Comparison of ENCODE assay signal across 8 cellular contexts in the genomic region with DNA sequence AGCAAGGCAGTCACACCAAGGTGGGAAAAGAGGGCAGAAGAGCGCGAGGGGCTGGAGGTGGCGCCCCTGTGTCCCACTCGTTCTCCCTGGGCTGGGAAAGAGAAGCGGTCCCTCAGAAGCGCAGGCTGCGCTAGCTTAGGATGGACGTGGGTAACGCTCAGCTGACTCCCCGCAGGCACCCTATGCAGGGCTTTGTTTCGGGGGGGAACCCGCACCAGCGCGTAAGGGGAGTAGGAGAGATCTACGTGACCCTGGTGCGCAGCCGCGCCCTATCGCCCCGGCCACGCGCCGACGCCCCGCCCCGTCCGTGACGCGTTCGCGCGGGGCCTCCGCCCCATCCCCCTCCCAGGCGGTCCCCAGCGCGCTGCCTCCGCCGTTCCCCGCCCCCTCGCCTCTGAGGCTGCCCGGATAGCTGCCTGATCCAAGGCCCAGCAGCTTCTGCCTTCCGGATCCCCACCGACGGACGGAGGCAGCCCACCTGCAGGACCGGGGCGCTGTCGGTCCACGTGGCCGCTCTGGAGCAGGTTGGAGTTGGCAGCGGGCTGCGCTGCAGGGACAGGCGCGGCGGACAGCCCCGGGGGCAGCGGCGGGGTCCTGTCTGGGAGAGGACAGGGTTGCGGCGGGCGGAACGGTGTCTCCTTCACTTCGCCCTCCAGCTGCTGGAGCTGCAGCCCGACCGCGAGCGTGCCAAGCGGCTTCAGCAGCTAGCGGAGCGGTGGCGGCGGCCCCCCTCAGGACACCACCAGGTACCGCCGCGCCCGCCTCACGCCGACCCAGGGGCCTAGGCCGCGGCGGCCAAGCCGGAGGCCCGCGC. TPM values are rescaled to one million over a fixed set of nuclear protein-coding genes. Genes with fewer than 3 reads are reported as not detected.
A peak's percentile ranks its signal among the peaks of the same experiment; 100 is the strongest.
DNase-seq lines count a peak whose midpoint lies in the region; ATAC-seq lines count a peak whose summit lies in the region.

TSS of gene VDAC2 (plus strand) at position 604 of the 814 bp plus-strand sequence. CDS start 363 bp downstream, outside the sequence.

- H3K4me2 ChIP-seq in mesendoderm (ENCODE audit: low read length) = peak within 1 kb of the TSS; percentile 97

- POLR2A ChIA-PET in CD4-positive, alpha-beta memory T cell (lab: Charles Lee; ENCODE audit: partially characterized antibody) = interaction anchor here (0.6 to 14.2 kb wide), 21 partner anchors 9 to 1467 kb away, joined by 3 to 284 read pairs (median 4); partner anchors contain the start of genes ADK, AP3M1, COMTD1 and KAT6B
- POLR2A ChIA-PET in activated CD8-positive, alpha-beta memory T cell treated with anti-CD3 and anti-CD28 coated beads for 36 hours (lab: Charles Lee) = interaction anchor here (0.5 to 3.8 kb wide), 10 partner anchors 12 to 860 kb away, joined by 3 to 39 read pairs (median 9); partner anchors contain the start of genes COMTD1 and SAMD8

- peaks cover 15 to 29% of the 10 kb centered on the region in 2 donors for H3K36me3 Mint-ChIP-seq in CD4-positive, alpha-beta memory T cell
- H3K36me3 Mint-ChIP-seq in effector memory CD8-positive, alpha-beta T cell (ENCODE audit: insufficient read depth) = peaks cover 45% of the 10 kb centered on the region

- no peaks in the 10 kb centered on the region for H3K27me3 Mint-ChIP-seq in CD4-positive, alpha-beta memory T cell
- H3K27me3 Mint-ChIP-seq in effector memory CD8-positive, alpha-beta T cell = no peaks in the 10 kb centered on the region

- H3K79me1 ChIP-seq in mesendoderm (ENCODE audit: low read length) = no peaks in the 10 kb centered on the region

- H3K79me2 ChIP-seq in mesendoderm (ENCODE audit: control insufficient read depth, insufficient read depth, low read length) = peaks cover 35% of the 10 kb centered on the region

- H4K8ac ChIP-seq in mesendoderm (ENCODE audit: low read depth, low read length) = peak within 1 kb of the TSS; percentile 7

- H2AK5ac ChIP-seq in mesendoderm (ENCODE audit: low read length) = peak within 1 kb of the TSS; percentile 83

- H3K4me1 ChIP-seq in CD4-positive, alpha-beta memory T cell (ENCODE audit: insufficient read depth, low read length) = peaks cover 31% of the 10 kb centered on the region
- H3K4me1 ChIP-seq in mesendoderm (ENCODE audit: control insufficient read depth, low read depth, low read length) = peaks cover 18% of the 10 kb centered on the region

- peak; percentile 94 to 100 (median 98) for DNase-seq in CD4-positive, alpha-beta memory T cell
- DNase-seq in NK-92 (lab: John Stamatoyannopoulos, UW; ENCODE audit: unreplicated experiment) (peak; percentile 77), mesendoderm (peak; percentile 94)
- peak; percentile 96 to 99 (median 98) for DNase-seq in effector memory CD8-positive, alpha-beta T cell
- DNase-seq in stimulated activated CD8-positive, alpha-beta memory T cell treated with anti-CD3 and anti-CD28 coated beads, Interleukin-15, amount 100 ng/mL, for 1 hour (ENCODE audit: low read depth) = peak; percentile 88

- peaks cover 17% of the 10 kb centered on the region for H3K36me3 ChIP-seq in CD4-positive, alpha-beta memory T cell (ENCODE audit: insufficient read depth, low read length)
- H3K36me3 ChIP-seq in mesendoderm (ENCODE audit: control insufficient read depth, insufficient read depth, low read length) = peaks cover 4% of the 10 kb centered on the region

- H3K4ac ChIP-seq in mesendoderm (ENCODE audit: low read depth, low read length) = peak within 1 kb of the TSS; percentile 92

- ATAC-seq in GM19438 (IDR thresholded peaks at IDR 0.05; ENCODE audit: low read depth, unreplicated experiment) (peak; percentile 82), HG03571 (IDR thresholded peaks at IDR 0.05; ENCODE audit: unreplicated experiment) (peak; percentile 80)
- peak; percentile 79 for ATAC-seq in effector memory CD8-positive, alpha-beta T cell (replicated peaks)

- peaks cover 18 to 35% (median 26%) of the 10 kb centered on the region in 4 donors for H3K4me1 Mint-ChIP-seq in CD4-positive, alpha-beta memory T cell
- peaks cover 10 to 26% of the 10 kb centered on the region in 2 donors for H3K4me1 Mint-ChIP-seq in effector memory CD8-positive, alpha-beta T cell (ENCODE audit: low read depth in 2 of 2)

- H3K27ac Mint-ChIP-seq in CD4-positive, alpha-beta memory T cell = peak within 1 kb of the TSS; percentile 96 to 100 (median 100)
- H3K27ac Mint-ChIP-seq in effector memory CD8-positive, alpha-beta T cell = peak within 1 kb of the TSS; percentile 97 to 99

- WGBS in mesendoderm (ENCODE audit: extremely low coverage, insufficient coverage, low lambda C conversion rate) = no CpG with 5 or more reads among the region's 84 CpGs

- no peak within 1 kb of the TSS for H2BK15ac ChIP-seq in mesendoderm (replicated peaks; ENCODE audit: low read depth)

- H3K27me3 ChIP-seq in CD4-positive, alpha-beta memory T cell (ENCODE audit: insufficient read depth, low read length) = no peaks in the 10 kb centered on the region
- H3K27me3 ChIP-seq in mesendoderm (ENCODE audit: insufficient read depth, low read length, poor library complexity) = no peaks in the 10 kb centered on the region

- H3K9me3 ChIP-seq in CD4-positive, alpha-beta memory T cell (ENCODE audit: control insufficient read depth in 1 of 2, low read length in 2 of 2) = no peaks in the 10 kb centered on the region

- CTCF ChIA-PET in CD4-positive, alpha-beta memory T cell (lab: Charles Lee; ENCODE audit: partially characterized antibody) = interaction anchor here (1.0 to 10.5 kb wide), 10 partner anchors 13 to 99 kb away, joined by 3 to 134 read pairs (median 6); partner anchors contain the start of genes COMTD1 and SAMD8
- CTCF ChIA-PET in activated CD8-positive, alpha-beta memory T cell treated with anti-CD3 and anti-CD28 coated beads for 36 hours (lab: Charles Lee) = interaction anchor here (0.9 to 4.9 kb wide), 4 partner anchors 13 to 24 kb away, joined by 3 to 35 read pairs (median 15); partner anchors contain the start of gene COMTD1

- H2BK120ac ChIP-seq in mesendoderm (ENCODE audit: low read depth, low read length) = peak within 1 kb of the TSS; percentile 69

- intact Hi-C loops in CD4-positive, alpha-beta memory T cell (cut with micrococcal nuclease) = loop anchor here (1.0 kb wide), 6 partner anchors 20 to 1059 kb away; partner anchors contain the start of genes ADK, KAT6B and SAMD8

- peak within 1 kb of the TSS; percentile 100 for H3K56ac ChIP-seq in mesendoderm (ENCODE audit: low read length)

- peak within 1 kb of the TSS; percentile 99 for H3K9ac ChIP-seq in mesendoderm (ENCODE audit: low read length)

- peaks cover 0 to 2% (median 0%) of the 10 kb centered on the region in 8 donors for H3K9me3 Mint-ChIP-seq in CD4-positive, alpha-beta memory T cell
- H3K9me3 Mint-ChIP-seq in effector memory CD8-positive, alpha-beta T cell = no peaks in the 10 kb centered on the region

- peak within 1 kb of the TSS; percentile 95 for H3K23ac ChIP-seq in mesendoderm (ENCODE audit: low read length)

- peak within 1 kb of the TSS; percentile 99 for H2BK5ac ChIP-seq in mesendoderm (ENCODE audit: low read length)

- H3K4me3 Mint-ChIP-seq in CD4-positive, alpha-beta memory T cell = peak within 1 kb of the TSS; percentile 98 to 100 (median 100)
- H3K4me3 Mint-ChIP-seq in effector memory CD8-positive, alpha-beta T cell = peak within 1 kb of the TSS; percentile 92 to 94

- H3K27ac ChIP-seq in CD4-positive, alpha-beta memory T cell (ENCODE audit: low read depth, low read length) = peak within 1 kb of the TSS; percentile 97
- peak within 1 kb of the TSS; percentile 95 for H3K27ac ChIP-seq in mesendoderm (ENCODE audit: low read depth, low read length)

- peak within 1 kb of the TSS; percentile 84 for H3K18ac ChIP-seq in mesendoderm (ENCODE audit: low read length)

- peak within 1 kb of the TSS; percentile 96 to 100 for H3K4me3 ChIP-seq in CD4-positive, alpha-beta memory T cell (ENCODE audit: low read length in 2 of 2)
- peak within 1 kb of the TSS; percentile 74 for H3K4me3 ChIP-seq in mesendoderm (ENCODE audit: low read length)

- H4K5ac ChIP-seq in mesendoderm (ENCODE audit: low read length) = no peak within 1 kb of the TSS

RNA-seq across cellular contexts. Expression of gene VDAC2, which starts in this region (rescaled TPM):
- 10 to 100 TPM; 76.9 to 79.0 TPM for total RNA-seq in CD4-positive, alpha-beta memory T cell
- 100 to 1,000 TPM; 149 to 192 TPM for polyA plus RNA-seq in CD4-positive, alpha-beta memory T cell
- total RNA-seq in activated CD8-positive, alpha-beta memory T cell treated with anti-CD3 and anti-CD28 coated beads for 36 hours = 100 to 1,000 TPM; 263 to 274 TPM
- polyA plus RNA-seq in mesendoderm (2013, experiment 1 of 2) = 256 TPM
- 253 TPM for polyA plus RNA-seq in mesendoderm (2013, experiment 2 of 2)

Comparison
In these comparisons a context has a peak if more than half of its experiments do, and no peak if none do; other contexts are left out.
1. Peak in every context shown above with its lines: DNase-seq, ATAC-seq, H3K4me3 ChIP-seq and H3K27ac ChIP-seq.